In genomic region chr15:44193651-44194396, GRCh38 we compare ENCODE assay signal across 8 cellular contexts. TPM values are rescaled to one million over a fixed set of nuclear protein-coding genes. Genes with fewer than 3 reads are reported as not detected.
DNase-seq lines count a peak whose midpoint lies in the region; ATAC-seq and TF ChIP-seq lines count a peak whose summit lies in the region.

No MANE protein-coding gene starts in this region.

- H3K9me3 Mint-ChIP-seq in CD4-positive, alpha-beta memory T cell: peaks cover 0 to 1% (median 0%) of the 10 kb centered on the region in 8 donors
- H3K9me3 Mint-ChIP-seq in activated B cell treated with CpG ODN at 0.5 μM for 24 hours: no peaks in the 10 kb centered on the region
- no peaks in the 10 kb centered on the region for H3K9me3 Mint-ChIP-seq in progenitor cell of endocrine pancreas (ENCODE audit: low read depth)

- peak overlapping the region in 2 of 7 donors; percentile 41 to 71 for H3K27ac Mint-ChIP-seq in CD4-positive, alpha-beta memory T cell
- H3K27ac Mint-ChIP-seq in activated B cell treated with CpG ODN at 0.5 μM for 24 hours (no peak overlapping the region), progenitor cell of endocrine pancreas (peak overlapping the region; percentile 52)

- CTCF ChIA-PET in CD4-positive, alpha-beta memory T cell (lab: Charles Lee; ENCODE audit: partially characterized antibody): interaction anchor here (0.8 to 1.0 kb wide), 2 partner anchors 26 to 27 kb away, joined by 3 to 4 read pairs; no protein-coding TSS in a partner anchor
- CTCF ChIA-PET in activated B cell treated with CpG ODN at 0.5 μM for 24 hours (lab: Charles Lee): no interaction called here

- H3K36me3 ChIP-seq in CD4-positive, alpha-beta memory T cell (ENCODE audit: insufficient read depth, low read length): no peaks in the 10 kb centered on the region
- H3K36me3 ChIP-seq in HUES48 (ENCODE audit: control insufficient read depth, insufficient read depth, low read length): no peaks in the 10 kb centered on the region

- ATAC-seq in activated B cell treated with CpG ODN at 0.5 μM for 24 hours (ENCODE audit: low read depth) (no peak), GM18517 (IDR thresholded peaks at IDR 0.05; ENCODE audit: unreplicated experiment) (no peak), HG03565 (IDR thresholded peaks at IDR 0.05; ENCODE audit: unreplicated experiment) (no peak), GM21619 (IDR thresholded peaks at IDR 0.05; ENCODE audit: unreplicated experiment) (no peak)

- 0 out of 2 replicates have a peak overlapping the region, but pooled peaks have one; percentile 27 for H3K9ac ChIP-seq in HUES48 (ENCODE audit: low read depth, low read length)

- peak overlapping the region; percentile 69 to 84 (median 76) for H3K4me3 Mint-ChIP-seq in CD4-positive, alpha-beta memory T cell
- H3K4me3 Mint-ChIP-seq in activated B cell treated with CpG ODN at 0.5 μM for 24 hours: peak overlapping the region; percentile 86
- peak overlapping the region; percentile 94 for H3K4me3 Mint-ChIP-seq in progenitor cell of endocrine pancreas (ENCODE audit: low read depth)

- POLR2A ChIA-PET in CD4-positive, alpha-beta memory T cell (lab: Charles Lee; ENCODE audit: partially characterized antibody): no interaction called here
- POLR2A ChIA-PET in activated B cell treated with CpG ODN at 0.5 μM for 24 hours (lab: Charles Lee): no interaction called here

- H3K4me1 ChIP-seq in CD4-positive, alpha-beta memory T cell (ENCODE audit: insufficient read depth, low read length): peaks cover 16% of the 10 kb centered on the region
- H3K4me1 ChIP-seq in HUES48 (ENCODE audit: control insufficient read depth, insufficient read depth, low read length): peaks cover 16% of the 10 kb centered on the region

- no peaks in the 10 kb centered on the region for H3K9me3 ChIP-seq in CD4-positive, alpha-beta memory T cell (ENCODE audit: control insufficient read depth in 1 of 2, low read length in 2 of 2)
- no peaks in the 10 kb centered on the region for H3K9me3 ChIP-seq in HUES48 (ENCODE audit: control insufficient read depth, insufficient read depth, low read length)

- no peaks in the 10 kb centered on the region for H3K36me3 Mint-ChIP-seq in CD4-positive, alpha-beta memory T cell
- no peaks in the 10 kb centered on the region for H3K36me3 Mint-ChIP-seq in activated B cell treated with CpG ODN at 0.5 μM for 24 hours (ENCODE audit: low read depth)
- no peaks in the 10 kb centered on the region for H3K36me3 Mint-ChIP-seq in progenitor cell of endocrine pancreas (ENCODE audit: insufficient read depth)

- H3K27me3 ChIP-seq in CD4-positive, alpha-beta memory T cell (ENCODE audit: insufficient read depth, low read length): peaks cover 37% of the 10 kb centered on the region
- peaks cover 18% of the 10 kb centered on the region for H3K27me3 ChIP-seq in HUES48 (ENCODE audit: control insufficient read depth, insufficient read depth, low read length)

- H3K4me1 Mint-ChIP-seq in CD4-positive, alpha-beta memory T cell: peaks cover 10 to 28% (median 14%) of the 10 kb centered on the region in 4 donors
- H3K4me1 Mint-ChIP-seq in activated B cell treated with CpG ODN at 0.5 μM for 24 hours: peaks cover 18% of the 10 kb centered on the region
- H3K4me1 Mint-ChIP-seq in progenitor cell of endocrine pancreas (ENCODE audit: low read depth): no peaks in the 10 kb centered on the region

- TF ChIP-seq CTCF in activated B cell treated with CpG ODN at 0.5 μM for 24 hours (IDR thresholded peaks at IDR 0.05) (no peak), progenitor cell of endocrine pancreas (IDR thresholded peaks at IDR 0.05; ENCODE audit: unreplicated experiment) (no peak)

- H3K4me3 ChIP-seq in CD4-positive, alpha-beta memory T cell (ENCODE audit: low read length in 2 of 2): no peak overlapping the region
- H3K4me3 ChIP-seq in HUES48 (ENCODE audit: low read depth, low read length): peak overlapping the region; percentile 61

- peaks cover 42 to 53% of the 10 kb centered on the region in 2 donors for H3K27me3 Mint-ChIP-seq in CD4-positive, alpha-beta memory T cell
- peaks cover 47% of the 10 kb centered on the region for H3K27me3 Mint-ChIP-seq in activated B cell treated with CpG ODN at 0.5 μM for 24 hours
- peaks cover 14% of the 10 kb centered on the region for H3K27me3 Mint-ChIP-seq in progenitor cell of endocrine pancreas

- no peak for DNase-seq in CD4-positive, alpha-beta memory T cell
- DNase-seq in activated B cell treated with CpG ODN at 0.5 μM for 24 hours: no peak
- peak; percentile 50 for DNase-seq in foreskin melanocyte
- no peak for DNase-seq in progenitor cell of endocrine pancreas (ENCODE audit: low spot score, unreplicated experiment)

- intact Hi-C loops in CD4-positive, alpha-beta memory T cell (cut with micrococcal nuclease): loop anchor here (2.0 kb wide), 1 partner anchor 95 kb away; the partner anchor contains the start of gene GOLM2
- intact Hi-C loops in activated B cell treated with CpG ODN at 0.5 μM for 24 hours (cut with micrococcal nuclease): no loop called here

- no peak overlapping the region for H3K27ac ChIP-seq in CD4-positive, alpha-beta memory T cell (ENCODE audit: low read depth, low read length)
- no peak overlapping the region for H3K27ac ChIP-seq in HUES48 (ENCODE audit: low read depth, low read length)

RNA-seq across cellular contexts. Expression of gene FRMD5, which starts 1.2 kb away (rescaled TPM):
- total RNA-seq in CD4-positive, alpha-beta memory T cell: under 1 TPM in 1 of 2 experiments, not detected in 1; 0.08 TPM
- under 1 TPM in 1 of 2 donors, not detected in 1; 0.47 TPM for polyA plus RNA-seq in CD4-positive, alpha-beta memory T cell
- total RNA-seq in activated B cell treated with CpG ODN at 0.5 μM for 24 hours (0.53 TPM in 1 of 2 replicates, not detected in the other), progenitor cell of endocrine pancreas (7.8 and 9.5 TPM in 2 replicates)
